Comparison of ENCODE assay signal across 1 cellular context in the genomic region with DNA sequence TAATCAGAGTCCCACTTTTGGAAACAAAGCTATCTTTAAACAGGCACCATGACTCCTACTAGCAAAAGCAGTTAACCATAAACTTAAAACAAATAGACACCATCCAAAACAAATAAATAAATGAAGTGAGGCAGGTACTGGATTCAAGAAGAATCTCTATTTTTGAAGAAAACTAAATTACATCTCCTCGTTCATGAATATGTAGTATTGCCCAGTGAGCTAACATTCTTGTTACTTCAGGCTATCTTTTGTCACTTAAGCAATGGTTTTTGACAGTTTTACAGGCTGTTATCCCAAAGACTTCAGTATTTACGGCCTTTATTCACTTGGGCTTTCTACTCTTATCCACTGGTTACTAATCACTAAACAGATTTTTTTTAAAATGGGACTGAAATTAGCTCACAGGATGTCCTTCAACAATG.
A peak's percentile ranks its signal among the peaks of the same experiment; 100 is the strongest.
TF ChIP-seq lines count a peak whose summit lies in the region.

No MANE protein-coding gene starts in this region.

TF ChIP-seq in HEK293, 187 proteins besides CTCF, POLR2A, EP300 and RAD21 (continued from another document):
- TF ChIP-seq, protein P1, sequence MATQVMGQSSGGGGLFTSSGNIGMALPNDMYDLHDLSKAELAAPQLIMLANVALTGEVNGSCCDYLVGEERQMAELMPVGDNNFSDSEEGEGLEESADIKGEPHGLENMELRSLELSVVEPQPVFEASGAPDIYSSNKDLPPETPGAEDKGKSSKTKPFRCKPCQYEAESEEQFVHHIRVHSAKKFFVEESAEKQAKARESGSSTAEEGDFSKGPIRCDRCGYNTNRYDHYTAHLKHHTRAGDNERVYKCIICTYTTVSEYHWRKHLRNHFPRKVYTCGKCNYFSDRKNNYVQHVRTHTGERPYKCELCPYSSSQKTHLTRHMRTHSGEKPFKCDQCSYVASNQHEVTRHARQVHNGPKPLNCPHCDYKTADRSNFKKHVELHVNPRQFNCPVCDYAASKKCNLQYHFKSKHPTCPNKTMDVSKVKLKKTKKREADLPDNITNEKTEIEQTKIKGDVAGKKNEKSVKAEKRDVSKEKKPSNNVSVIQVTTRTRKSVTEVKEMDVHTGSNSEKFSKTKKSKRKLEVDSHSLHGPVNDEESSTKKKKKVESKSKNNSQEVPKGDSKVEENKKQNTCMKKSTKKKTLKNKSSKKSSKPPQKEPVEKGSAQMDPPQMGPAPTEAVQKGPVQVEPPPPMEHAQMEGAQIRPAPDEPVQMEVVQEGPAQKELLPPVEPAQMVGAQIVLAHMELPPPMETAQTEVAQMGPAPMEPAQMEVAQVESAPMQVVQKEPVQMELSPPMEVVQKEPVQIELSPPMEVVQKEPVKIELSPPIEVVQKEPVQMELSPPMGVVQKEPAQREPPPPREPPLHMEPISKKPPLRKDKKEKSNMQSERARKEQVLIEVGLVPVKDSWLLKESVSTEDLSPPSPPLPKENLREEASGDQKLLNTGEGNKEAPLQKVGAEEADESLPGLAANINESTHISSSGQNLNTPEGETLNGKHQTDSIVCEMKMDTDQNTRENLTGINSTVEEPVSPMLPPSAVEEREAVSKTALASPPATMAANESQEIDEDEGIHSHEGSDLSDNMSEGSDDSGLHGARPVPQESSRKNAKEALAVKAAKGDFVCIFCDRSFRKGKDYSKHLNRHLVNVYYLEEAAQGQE (tag by site-specific recombination; IDR thresholded peaks at IDR 0.05): no peak
- TF ChIP-seq ZNF654 (tag by site-specific recombination; IDR thresholded peaks at IDR 0.05; ENCODE audit: low read depth): no peak
- TF ChIP-seq ZBTB17 (tag by site-specific recombination; IDR thresholded peaks at IDR 0.05): no peak
- TF ChIP-seq FEZF1 (tag by site-specific recombination; IDR thresholded peaks at IDR 0.05): peak; percentile 47; the same call in 1 of the 2 replicates
- TF ChIP-seq, protein P2, sequence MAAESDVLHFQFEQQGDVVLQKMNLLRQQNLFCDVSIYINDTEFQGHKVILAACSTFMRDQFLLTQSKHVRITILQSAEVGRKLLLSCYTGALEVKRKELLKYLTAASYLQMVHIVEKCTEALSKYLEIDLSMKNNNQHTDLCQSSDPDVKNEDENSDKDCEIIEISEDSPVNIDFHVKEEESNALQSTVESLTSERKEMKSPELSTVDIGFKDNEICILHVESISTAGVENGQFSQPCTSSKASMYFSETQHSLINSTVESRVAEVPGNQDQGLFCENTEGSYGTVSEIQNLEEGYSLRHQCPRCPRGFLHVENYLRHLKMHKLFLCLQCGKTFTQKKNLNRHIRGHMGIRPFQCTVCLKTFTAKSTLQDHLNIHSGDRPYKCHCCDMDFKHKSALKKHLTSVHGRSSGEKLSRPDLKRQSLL (tag by site-specific recombination; IDR thresholded peaks at IDR 0.05): no peak
- TF ChIP-seq BCL11B (tag by site-specific recombination; IDR thresholded peaks at IDR 0.05; ENCODE audit: low read depth): no peak
- TF ChIP-seq, protein P3, sequence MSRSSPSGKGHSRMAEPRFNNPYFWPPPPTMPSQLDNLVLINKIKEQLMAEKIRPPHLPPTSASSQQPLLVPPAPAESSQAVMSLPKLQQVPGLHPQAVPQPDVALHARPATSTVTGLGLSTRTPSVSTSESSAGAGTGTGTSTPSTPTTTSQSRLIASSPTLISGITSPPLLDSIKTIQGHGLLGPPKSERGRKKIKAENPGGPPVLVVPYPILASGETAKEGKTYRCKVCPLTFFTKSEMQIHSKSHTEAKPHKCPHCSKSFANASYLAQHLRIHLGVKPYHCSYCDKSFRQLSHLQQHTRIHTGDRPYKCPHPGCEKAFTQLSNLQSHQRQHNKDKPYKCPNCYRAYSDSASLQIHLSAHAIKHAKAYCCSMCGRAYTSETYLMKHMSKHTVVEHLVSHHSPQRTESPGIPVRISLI (tag by site-specific recombination; IDR thresholded peaks at IDR 0.05): no peak
- TF ChIP-seq ZNF664 (tag by site-specific recombination; IDR thresholded peaks at IDR 0.05): no peak
- TF ChIP-seq, protein P4, sequence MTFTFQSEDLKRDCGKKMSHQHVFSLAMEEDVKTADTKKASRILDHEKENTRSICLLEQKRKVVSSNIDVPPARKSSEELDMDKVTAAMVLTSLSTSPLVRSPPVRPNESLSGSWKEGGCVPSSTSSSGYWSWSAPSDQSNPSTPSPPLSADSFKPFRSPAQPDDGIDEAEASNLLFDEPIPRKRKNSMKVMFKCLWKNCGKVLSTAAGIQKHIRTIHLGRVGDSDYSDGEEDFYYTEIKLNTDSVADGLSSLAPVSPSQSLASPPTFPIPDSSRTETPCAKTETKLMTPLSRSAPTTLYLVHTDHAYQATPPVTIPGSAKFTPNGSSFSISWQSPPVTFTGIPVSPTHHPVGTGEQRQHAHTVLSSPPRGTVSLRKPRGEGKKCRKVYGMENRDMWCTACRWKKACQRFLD (tag by site-specific recombination; IDR thresholded peaks at IDR 0.05): no peak
- no peak for TF ChIP-seq KLF1 (tag by site-specific recombination; IDR thresholded peaks at IDR 0.05)
- TF ChIP-seq ZNF837 (tag by site-specific recombination; IDR thresholded peaks at IDR 0.05): no peak
- no peak for TF ChIP-seq ZNF777 (tag by site-specific recombination; IDR thresholded peaks at IDR 0.05; ENCODE audit: borderline replicate concordance)
- TF ChIP-seq ZSCAN30 (tag by site-specific recombination; IDR thresholded peaks at IDR 0.05): no peak
- no peak for TF ChIP-seq ZNF423 (tag by site-specific recombination; IDR thresholded peaks at IDR 0.05)
- TF ChIP-seq SALL2 (tag by site-specific recombination; IDR thresholded peaks at IDR 0.05; ENCODE audit: borderline replicate concordance): no peak
- TF ChIP-seq ZBTB20 (tag by site-specific recombination; IDR thresholded peaks at IDR 0.05): no peak
- TF ChIP-seq ZNF529 (tag by site-specific recombination; IDR thresholded peaks at IDR 0.05; ENCODE audit: insufficient replicate concordance): no peak
- TF ChIP-seq IKZF3 (tag by site-specific recombination; IDR thresholded peaks at IDR 0.05): peak; percentile 48; the same call in 1 of the 2 replicates
- no peak for TF ChIP-seq ZEB2 (tag by site-specific recombination; IDR thresholded peaks at IDR 0.05)
- no peak for TF ChIP-seq ZNF132 (tag by site-specific recombination; IDR thresholded peaks at IDR 0.05; ENCODE audit: borderline replicate concordance)
- TF ChIP-seq ZNF366 (tag by site-specific recombination; conservative IDR thresholded peaks at IDR 0.05): no peak
- 0 out of 2 replicates have a peak, but pooled peaks have one; percentile 37 for TF ChIP-seq GFI1B (tag by site-specific recombination; IDR thresholded peaks at IDR 0.05)
- TF ChIP-seq, protein P5, sequence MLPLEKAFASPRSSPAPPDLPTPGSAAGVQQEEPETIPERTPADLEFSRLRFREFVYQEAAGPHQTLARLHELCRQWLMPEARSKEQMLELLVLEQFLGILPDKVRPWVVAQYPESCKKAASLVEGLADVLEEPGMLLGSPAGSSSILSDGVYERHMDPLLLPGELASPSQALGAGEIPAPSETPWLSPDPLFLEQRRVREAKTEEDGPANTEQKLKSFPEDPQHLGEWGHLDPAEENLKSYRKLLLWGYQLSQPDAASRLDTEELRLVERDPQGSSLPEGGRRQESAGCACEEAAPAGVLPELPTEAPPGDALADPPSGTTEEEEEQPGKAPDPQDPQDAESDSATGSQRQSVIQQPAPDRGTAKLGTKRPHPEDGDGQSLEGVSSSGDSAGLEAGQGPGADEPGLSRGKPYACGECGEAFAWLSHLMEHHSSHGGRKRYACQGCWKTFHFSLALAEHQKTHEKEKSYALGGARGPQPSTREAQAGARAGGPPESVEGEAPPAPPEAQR (tag by site-specific recombination; IDR thresholded peaks at IDR 0.05): no peak
- TF ChIP-seq TRIM28 (IDR thresholded peaks at IDR 0.05; ENCODE audit: borderline replicate concordance, low read length): peak; percentile 51; the same call in 1 of the 2 replicates
- TF ChIP-seq ZNF707 (tag by site-specific recombination; IDR thresholded peaks at IDR 0.05): no peak
- TF ChIP-seq, protein P6, sequence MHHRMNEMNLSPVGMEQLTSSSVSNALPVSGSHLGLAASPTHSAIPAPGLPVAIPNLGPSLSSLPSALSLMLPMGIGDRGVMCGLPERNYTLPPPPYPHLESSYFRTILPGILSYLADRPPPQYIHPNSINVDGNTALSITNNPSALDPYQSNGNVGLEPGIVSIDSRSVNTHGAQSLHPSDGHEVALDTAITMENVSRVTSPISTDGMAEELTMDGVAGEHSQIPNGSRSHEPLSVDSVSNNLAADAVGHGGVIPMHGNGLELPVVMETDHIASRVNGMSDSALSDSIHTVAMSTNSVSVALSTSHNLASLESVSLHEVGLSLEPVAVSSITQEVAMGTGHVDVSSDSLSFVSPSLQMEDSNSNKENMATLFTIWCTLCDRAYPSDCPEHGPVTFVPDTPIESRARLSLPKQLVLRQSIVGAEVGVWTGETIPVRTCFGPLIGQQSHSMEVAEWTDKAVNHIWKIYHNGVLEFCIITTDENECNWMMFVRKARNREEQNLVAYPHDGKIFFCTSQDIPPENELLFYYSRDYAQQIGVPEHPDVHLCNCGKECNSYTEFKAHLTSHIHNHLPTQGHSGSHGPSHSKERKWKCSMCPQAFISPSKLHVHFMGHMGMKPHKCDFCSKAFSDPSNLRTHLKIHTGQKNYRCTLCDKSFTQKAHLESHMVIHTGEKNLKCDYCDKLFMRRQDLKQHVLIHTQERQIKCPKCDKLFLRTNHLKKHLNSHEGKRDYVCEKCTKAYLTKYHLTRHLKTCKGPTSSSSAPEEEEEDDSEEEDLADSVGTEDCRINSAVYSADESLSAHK (tag by site-specific recombination; IDR thresholded peaks at IDR 0.05): peak; percentile 54; the same call in 1 of the 2 replicates
- TF ChIP-seq ZNF791 (tag by site-specific recombination; IDR thresholded peaks at IDR 0.05): no peak
- TF ChIP-seq, protein P7, sequence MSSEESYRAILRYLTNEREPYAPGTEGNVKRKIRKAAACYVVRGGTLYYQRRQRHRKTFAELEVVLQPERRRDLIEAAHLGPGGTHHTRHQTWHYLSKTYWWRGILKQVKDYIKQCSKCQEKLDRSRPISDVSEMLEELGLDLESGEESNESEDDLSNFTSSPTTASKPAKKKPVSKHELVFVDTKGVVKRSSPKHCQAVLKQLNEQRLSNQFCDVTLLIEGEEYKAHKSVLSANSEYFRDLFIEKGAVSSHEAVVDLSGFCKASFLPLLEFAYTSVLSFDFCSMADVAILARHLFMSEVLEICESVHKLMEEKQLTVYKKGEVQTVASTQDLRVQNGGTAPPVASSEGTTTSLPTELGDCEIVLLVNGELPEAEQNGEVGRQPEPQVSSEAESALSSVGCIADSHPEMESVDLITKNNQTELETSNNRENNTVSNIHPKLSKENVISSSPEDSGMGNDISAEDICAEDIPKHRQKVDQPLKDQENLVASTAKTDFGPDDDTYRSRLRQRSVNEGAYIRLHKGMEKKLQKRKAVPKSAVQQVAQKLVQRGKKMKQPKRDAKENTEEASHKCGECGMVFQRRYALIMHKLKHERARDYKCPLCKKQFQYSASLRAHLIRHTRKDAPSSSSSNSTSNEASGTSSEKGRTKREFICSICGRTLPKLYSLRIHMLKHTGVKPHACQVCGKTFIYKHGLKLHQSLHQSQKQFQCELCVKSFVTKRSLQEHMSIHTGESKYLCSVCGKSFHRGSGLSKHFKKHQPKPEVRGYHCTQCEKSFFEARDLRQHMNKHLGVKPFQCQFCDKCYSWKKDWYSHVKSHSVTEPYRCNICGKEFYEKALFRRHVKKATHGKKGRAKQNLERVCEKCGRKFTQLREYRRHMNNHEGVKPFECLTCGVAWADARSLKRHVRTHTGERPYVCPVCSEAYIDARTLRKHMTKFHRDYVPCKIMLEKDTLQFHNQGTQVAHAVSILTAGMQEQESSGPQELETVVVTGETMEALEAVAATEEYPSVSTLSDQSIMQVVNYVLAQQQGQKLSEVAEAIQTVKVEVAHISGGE (tag by site-specific recombination; conservative IDR thresholded peaks at IDR 0.05; ENCODE audit: low read depth): no peak
- TF ChIP-seq ZNF701 (tag by site-specific recombination; IDR thresholded peaks at IDR 0.05): no peak
- TF ChIP-seq, protein P8, sequence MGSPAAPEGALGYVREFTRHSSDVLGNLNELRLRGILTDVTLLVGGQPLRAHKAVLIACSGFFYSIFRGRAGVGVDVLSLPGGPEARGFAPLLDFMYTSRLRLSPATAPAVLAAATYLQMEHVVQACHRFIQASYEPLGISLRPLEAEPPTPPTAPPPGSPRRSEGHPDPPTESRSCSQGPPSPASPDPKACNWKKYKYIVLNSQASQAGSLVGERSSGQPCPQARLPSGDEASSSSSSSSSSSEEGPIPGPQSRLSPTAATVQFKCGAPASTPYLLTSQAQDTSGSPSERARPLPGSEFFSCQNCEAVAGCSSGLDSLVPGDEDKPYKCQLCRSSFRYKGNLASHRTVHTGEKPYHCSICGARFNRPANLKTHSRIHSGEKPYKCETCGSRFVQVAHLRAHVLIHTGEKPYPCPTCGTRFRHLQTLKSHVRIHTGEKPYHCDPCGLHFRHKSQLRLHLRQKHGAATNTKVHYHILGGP (tag by site-specific recombination; IDR thresholded peaks at IDR 0.05): no peak
- 0 out of 2 replicates have a peak, but pooled peaks have one; percentile 12 for TF ChIP-seq ZNF629 (tag by site-specific recombination; IDR thresholded peaks at IDR 0.05)
- TF ChIP-seq ZNF221 (tag by site-specific recombination; IDR thresholded peaks at IDR 0.05; ENCODE audit: borderline replicate concordance): no peak
- TF ChIP-seq ZNF169 (tag by site-specific recombination; IDR thresholded peaks at IDR 0.05): no peak
- TF ChIP-seq TCF7L2 (IDR thresholded peaks at IDR 0.05; ENCODE audit: borderline replicate concordance, low read depth, low read length): no peak
- TF ChIP-seq ZNF324 (tag by site-specific recombination; IDR thresholded peaks at IDR 0.05): no peak
- no peak for TF ChIP-seq ZNF514 (tag by site-specific recombination; IDR thresholded peaks at IDR 0.05)
- no peak for TF ChIP-seq MEIS1 (CRISPR knock-in tag; IDR thresholded peaks at IDR 0.05; ENCODE audit: borderline replicate concordance)
- TF ChIP-seq, protein P9, sequence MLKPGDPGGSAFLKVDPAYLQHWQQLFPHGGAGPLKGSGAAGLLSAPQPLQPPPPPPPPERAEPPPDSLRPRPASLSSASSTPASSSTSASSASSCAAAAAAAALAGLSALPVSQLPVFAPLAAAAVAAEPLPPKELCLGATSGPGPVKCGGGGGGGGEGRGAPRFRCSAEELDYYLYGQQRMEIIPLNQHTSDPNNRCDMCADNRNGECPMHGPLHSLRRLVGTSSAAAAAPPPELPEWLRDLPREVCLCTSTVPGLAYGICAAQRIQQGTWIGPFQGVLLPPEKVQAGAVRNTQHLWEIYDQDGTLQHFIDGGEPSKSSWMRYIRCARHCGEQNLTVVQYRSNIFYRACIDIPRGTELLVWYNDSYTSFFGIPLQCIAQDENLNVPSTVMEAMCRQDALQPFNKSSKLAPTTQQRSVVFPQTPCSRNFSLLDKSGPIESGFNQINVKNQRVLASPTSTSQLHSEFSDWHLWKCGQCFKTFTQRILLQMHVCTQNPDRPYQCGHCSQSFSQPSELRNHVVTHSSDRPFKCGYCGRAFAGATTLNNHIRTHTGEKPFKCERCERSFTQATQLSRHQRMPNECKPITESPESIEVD (tag by site-specific recombination; IDR thresholded peaks at IDR 0.05): peak; percentile 93
- TF ChIP-seq ZNF433 (tag by site-specific recombination; IDR thresholded peaks at IDR 0.05; ENCODE audit: low read depth): no peak
- no peak for TF ChIP-seq ZNF776 (tag by site-specific recombination; IDR thresholded peaks at IDR 0.05; ENCODE audit: borderline replicate concordance)
- no peak for TF ChIP-seq ZNF792 (tag by site-specific recombination; IDR thresholded peaks at IDR 0.05)
- peak; percentile 63 for TF ChIP-seq ZNF843 (tag by site-specific recombination; IDR thresholded peaks at IDR 0.05)
